28 cellular contexts compared by ENCODE assay signal in the genomic region with DNA sequence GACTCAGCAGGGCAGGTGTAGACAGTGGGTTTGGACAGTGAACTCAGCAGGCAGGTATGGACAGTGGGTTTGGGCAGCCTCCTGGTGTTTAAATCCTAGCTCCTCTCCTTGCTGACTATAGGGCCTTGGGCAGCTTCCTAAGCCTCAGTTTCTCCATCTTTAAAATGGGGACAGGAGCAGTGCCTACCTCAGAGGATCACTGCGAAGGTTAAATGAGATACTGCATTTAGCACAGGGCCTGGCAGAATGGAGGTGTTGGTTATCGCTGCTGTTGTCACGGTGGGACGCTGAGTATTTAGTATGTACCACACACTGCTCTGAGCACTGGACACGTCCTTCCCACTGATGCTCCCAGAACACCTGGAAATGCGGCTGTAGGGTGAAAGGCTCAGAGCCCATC. TPM values are rescaled to one million over a fixed set of nuclear protein-coding genes. Genes with fewer than 3 reads are reported as not detected.
DNase-seq lines count a peak whose midpoint lies in the region; ATAC-seq, FAIRE-seq and TF ChIP-seq lines count a peak whose summit lies in the region.
"Had no signal": no experiment of that assay in that cellular context is flagged by ENCODE, and none has a peak within 500 bp of the region (broad histone marks: within the 10 kb centered on the region; RNA-seq: fewer than 3 reads in every experiment).

No MANE protein-coding gene starts in this region.

- no peak for DNase-seq in CD4-positive, CD25-positive, alpha-beta regulatory T cell
- DNase-seq in D721Med (ENCODE audit: insufficient read length, low spot score), result peak; percentile 1
- DNase-seq in nephron progenitor cell, result no peak
- DNase-seq in HAP-1 (ENCODE audit: low spot score in 2 of 2), result no peak
- no peak for DNase-seq in brain microvascular endothelial cell
- DNase-seq: CD8-positive, alpha-beta T cell; DMS79 treated with DMSO at 0.1 percent for 48 hours; GF-D8; KBM-7; MG63; NCI-H1048; NCI-H1417; NCI-H1694; NCI-H2029 treated with DMSO at 0.1 percent for 48 hours; NCI-H2227 treated with DMSO at 0.1 percent for 48 hours; NCI-H510A; Right ventricle myocardium superior; RPMI8226 had no signal

- no peaks in the 10 kb centered on the region for H3K36me3 Mint-ChIP-seq in CD4-positive, CD25-positive, alpha-beta regulatory T cell
- no peaks in the 10 kb centered on the region for H3K36me3 Mint-ChIP-seq in dendritic cell treated with granulocyte-macrophage colony-stimulating factor and Interleukin-4, amounts not matched to agents 40 ng/mL and 50 ng/mL, for 4 days (ENCODE audit: low read depth)
- no peaks in the 10 kb centered on the region for H3K36me3 Mint-ChIP-seq in nephron progenitor cell (ENCODE audit: low read depth)
- H3K36me3 Mint-ChIP-seq: CD8-positive, alpha-beta T cell had no signal

- H3K4me1 ChIP-seq in CD4-positive, CD25-positive, alpha-beta regulatory T cell (ENCODE audit: control insufficient read depth, insufficient read depth, low read length, poor library complexity, severe bottlenecking), result peaks cover 31% of the 10 kb centered on the region
- no peaks in the 10 kb centered on the region for H3K4me1 ChIP-seq in HAP-1

- no peak overlapping the region for H3K27ac ChIP-seq in CD4-positive, CD25-positive, alpha-beta regulatory T cell (ENCODE audit: insufficient read depth, low read length, poor library complexity, severe bottlenecking)
- H3K27ac ChIP-seq in brain microvascular endothelial cell, result no peak overlapping the region
- H3K27ac ChIP-seq: BLaER1, SJSA1 had no signal

- no peaks in the 10 kb centered on the region for H3K27me3 ChIP-seq in CD4-positive, CD25-positive, alpha-beta regulatory T cell (ENCODE audit: control insufficient read depth, insufficient read depth, low read length)
- H3K27me3 ChIP-seq in HAP-1 (ENCODE audit: low read depth) (no peaks in the 10 kb centered on the region), brain microvascular endothelial cell (replicated peaks) (no peaks in the 10 kb centered on the region)
- H3K27me3 ChIP-seq: BLaER1, MG63, SJSA1 had no signal

- peaks cover 0 to 40% (median 18%) of the 10 kb centered on the region in 4 donors for H3K4me1 Mint-ChIP-seq in CD4-positive, CD25-positive, alpha-beta regulatory T cell
- peaks cover 37% of the 10 kb centered on the region for H3K4me1 Mint-ChIP-seq in dendritic cell treated with granulocyte-macrophage colony-stimulating factor and Interleukin-4, amounts not matched to agents 40 ng/mL and 50 ng/mL, for 4 days (ENCODE audit: low read depth)
- H3K4me1 Mint-ChIP-seq in nephron progenitor cell, result peaks cover 48% of the 10 kb centered on the region

- H3K36me3 ChIP-seq in CD4-positive, CD25-positive, alpha-beta regulatory T cell (ENCODE audit: control insufficient read depth, insufficient read depth, low read length), result no peaks in the 10 kb centered on the region
- H3K36me3 ChIP-seq in HAP-1 (replicated peaks) (no peaks in the 10 kb centered on the region), brain microvascular endothelial cell (replicated peaks) (no peaks in the 10 kb centered on the region)
- H3K36me3 ChIP-seq: BLaER1, MG63, SJSA1 had no signal

- no peak overlapping the region for H3K4me3 Mint-ChIP-seq in CD4-positive, CD25-positive, alpha-beta regulatory T cell
- H3K4me3 Mint-ChIP-seq in dendritic cell treated with granulocyte-macrophage colony-stimulating factor and Interleukin-4, amounts not matched to agents 40 ng/mL and 50 ng/mL, for 4 days, result no peak overlapping the region
- H3K4me3 Mint-ChIP-seq in nephron progenitor cell, result no peak overlapping the region
- H3K4me3 Mint-ChIP-seq: CD8-positive, alpha-beta T cell had no signal

- no peak for ATAC-seq in CD4-positive, CD25-positive, alpha-beta regulatory T cell (ENCODE audit: low read depth in 2 of 2)
- no peak for ATAC-seq in GM19463 (IDR thresholded peaks at IDR 0.05; ENCODE audit: unreplicated experiment)
- ATAC-seq: CD8-positive, alpha-beta T cell had no signal

- TF ChIP-seq CTCF in D721Med (IDR thresholded peaks at IDR 0.05; ENCODE audit: insufficient read depth, missing control alignments) (no peak), nephron progenitor cell (IDR thresholded peaks at IDR 0.05) (no peak), brain microvascular endothelial cell (IDR thresholded peaks at IDR 0.05; ENCODE audit: low read depth, low read length, missing control alignments) (no peak)

- no peaks in the 10 kb centered on the region for H3K27me3 Mint-ChIP-seq in CD4-positive, CD25-positive, alpha-beta regulatory T cell
- peaks cover 2% of the 10 kb centered on the region for H3K27me3 Mint-ChIP-seq in dendritic cell treated with granulocyte-macrophage colony-stimulating factor and Interleukin-4, amounts not matched to agents 40 ng/mL and 50 ng/mL, for 4 days
- peaks cover 10% of the 10 kb centered on the region for H3K27me3 Mint-ChIP-seq in nephron progenitor cell (ENCODE audit: low read depth, poor library complexity)

- no peaks in the 10 kb centered on the region for H3K9me3 Mint-ChIP-seq in CD4-positive, CD25-positive, alpha-beta regulatory T cell
- no peaks in the 10 kb centered on the region for H3K9me3 Mint-ChIP-seq in dendritic cell treated with granulocyte-macrophage colony-stimulating factor and Interleukin-4, amounts not matched to agents 40 ng/mL and 50 ng/mL, for 4 days
- no peaks in the 10 kb centered on the region for H3K9me3 Mint-ChIP-seq in nephron progenitor cell
- H3K9me3 Mint-ChIP-seq: CD8-positive, alpha-beta T cell had no signal

- FAIRE-seq in D721Med (lab: Jason Lieb, UNC), result no peak
- FAIRE-seq: A204.1, GM19239 had no signal

- H3K9me3 ChIP-seq in CD4-positive, CD25-positive, alpha-beta regulatory T cell (ENCODE audit: control insufficient read depth in 2 of 2, low read length in 2 of 2), result no peaks in the 10 kb centered on the region
- H3K9me3 ChIP-seq in HAP-1, result no peaks in the 10 kb centered on the region
- H3K9me3 ChIP-seq: BLaER1, MG63, SJSA1 had no signal

- H3K4me3 ChIP-seq in CD4-positive, CD25-positive, alpha-beta regulatory T cell (ENCODE audit: low read depth, low read length), result no peak overlapping the region
- H3K4me3 ChIP-seq in HAP-1, result no peak overlapping the region
- no peak overlapping the region for H3K4me3 ChIP-seq in brain microvascular endothelial cell (ENCODE audit: low read depth, low read length)
- H3K4me3 ChIP-seq: BLaER1, MG63, SJSA1 had no signal

- H3K27ac Mint-ChIP-seq in CD4-positive, CD25-positive, alpha-beta regulatory T cell, result peak overlapping the region in 2 of 3 donors; percentile 39 to 61
- H3K27ac Mint-ChIP-seq in dendritic cell treated with granulocyte-macrophage colony-stimulating factor and Interleukin-4, amounts not matched to agents 40 ng/mL and 50 ng/mL, for 4 days, result peak overlapping the region; percentile 50
- H3K27ac Mint-ChIP-seq in nephron progenitor cell, result peak overlapping the region; percentile 26

- in situ Hi-C loops in HAP-1 (cut with MboI; ENCODE audit: low sequenced_read_pairs) (no loop called here), brain microvascular endothelial cell (cut with HindIII; ENCODE audit: low pct_ligation_motif_present, low sequenced_read_pairs) (no loop called here)

- intact Hi-C loops in dendritic cell treated with granulocyte-macrophage colony-stimulating factor and Interleukin-4, amounts not matched to agents 40 ng/mL and 50 ng/mL, for 4 days (cut with micrococcal nuclease), result no loop called here

RNA-seq across cellular contexts. Expression of gene SCGB1A1, which starts 14.4 kb away (rescaled TPM):
- not detected for total RNA-seq in CD4-positive, CD25-positive, alpha-beta regulatory T cell
- polyA plus RNA-seq in CD4-positive, CD25-positive, alpha-beta regulatory T cell, result not detected
- total RNA-seq: CD8-positive, alpha-beta T cell; H4; HT-29; LHCN-M2; Right ventricle myocardium superior; SJSA1 had no signal
- polyA plus RNA-seq: AG04450 had no signal
